Comparison of ENCODE assay signal across 36 cellular contexts in genomic region chr1:24055681-24056080, GRCh38. TPM values are rescaled to one million over a fixed set of nuclear protein-coding genes. Genes with fewer than 3 reads are reported as not detected.
"Had no signal": no experiment of that assay in that cellular context is flagged by ENCODE, and none has a peak within 500 bp of the region (broad histone marks: within the 10 kb centered on the region; RNA-seq: fewer than 3 reads in every experiment).

No MANE protein-coding gene starts in this region.

- DNase-seq: activated B cell treated with CpG ODN at 0.5 μM for 24 hours; activated CD4-positive, alpha-beta T cell treated with anti-CD3 and anti-CD28 coated beads for 48 hours; activated CD4-positive, alpha-beta T cell treated with anti-CD3 and anti-CD28 coated beads, Interleukin-2, amount 50 U/mL, for 1 hour; activated CD4-positive, alpha-beta T cell treated with anti-CD3 and anti-CD28 coated beads, Interleukin-2, amount 50 U/mL, for 48 hours; activated CD8-positive, alpha-beta memory T cell treated with anti-CD3 and anti-CD28 coated beads, Interleukin-2, amount 10 ng/mL, durations not matched to agents 7 days and 5 days; activated CD8-positive, alpha-beta memory T cell treated with anti-CD3 and anti-CD28 coated beads, Interleukin-2, amount 50 U/mL, for 4 hours; activated CD8-positive, alpha-beta T cell treated with anti-CD3 and anti-CD28 coated beads, Interleukin-2, amount 10 ng/mL, durations not matched to agents 7 days and 5 days; activated effector memory CD4-positive, alpha-beta T cell treated with anti-CD3 and anti-CD28 coated beads, Interleukin-2, amount 50 U/mL, for 16 hours; activated naive CD4-positive, alpha-beta T cell treated with anti-CD3 and anti-CD28 coated beads for 36 hours; activated naive CD8-positive, alpha-beta T cell treated with anti-CD3 and anti-CD28 coated beads for 36 hours; activated naive CD8-positive, alpha-beta T cell treated with anti-CD3 and anti-CD28 coated beads, Interleukin-2, amount 50 U/mL, for 24 hours; activated T-cell treated with anti-CD3 and anti-CD28 coated beads, Interleukin-2, amount 50 U/mL, for 1 hour; activated T-cell treated with anti-CD3 and anti-CD28 coated beads, Interleukin-2, amount 50 U/mL, for 48 hours; adrenal gland; amygdala; body of pancreas; effector memory CD4-positive, alpha-beta T cell; endodermal cell; foreskin fibroblast; SW 1271; T-helper 1 cell; T-helper 17 cell; T1000; WERI-Rb-1 had no signal

- ATAC-seq: activated CD8-positive, alpha-beta memory T cell treated with anti-CD3 and anti-CD28 coated beads, Interleukin-2, amount 10 ng/mL, durations not matched to agents 7 days and 5 days; activated CD8-positive, alpha-beta T cell treated with anti-CD3 and anti-CD28 coated beads, Interleukin-2, amount 10 ng/mL, durations not matched to agents 7 days and 5 days; activated naive CD8-positive, alpha-beta T cell treated with anti-CD3 and anti-CD28 coated beads, Interleukin-2, amount 50 U/mL, for 24 hours; body of pancreas; esophagus mucosa; T-helper 17 cell had no signal

- H3K9me3 ChIP-seq: adrenal gland, body of pancreas had no signal

- H3K9me3 Mint-ChIP-seq: activated B cell treated with CpG ODN at 0.5 μM for 24 hours; activated naive CD4-positive, alpha-beta T cell treated with anti-CD3 and anti-CD28 coated beads for 36 hours; activated naive CD4-positive, alpha-beta T cell treated with anti-CD3 and anti-CD28 coated beads, Interleukin-2, amount 50 U/mL, for 24 hours; activated naive CD8-positive, alpha-beta T cell treated with anti-CD3 and anti-CD28 coated beads for 36 hours; activated naive CD8-positive, alpha-beta T cell treated with anti-CD3 and anti-CD28 coated beads, Interleukin-2, amount 50 U/mL, for 24 hours; activated T-helper 1 cell treated with anti-CD3 and anti-CD28 coated beads, Interleukin-12 subunit alpha, Interleukin-12 subunit beta, Interleukin-2, Interleukin-4 antibody, amounts not matched to agents 30 ng/mL and 10 ng/mL and 1 ng/mL, durations not matched to agents 14 hours and 24 hours and 36 hours; activated T-helper 2 cell treated with anti-CD3 and anti-CD28 coated beads, Interferon-gamma antibody, Interleukin-2, Interleukin-4, amounts not matched to agents 10 μg/mL and 5 μg/mL and 100 μg/mL, durations not matched to agents 14 hours and 24 hours and 36 hours; central memory CD8-positive, alpha-beta T cell; dendritic cell treated with granulocyte-macrophage colony-stimulating factor and Interleukin-4, amounts not matched to agents 40 ng/mL and 50 ng/mL, for 4 days; endodermal cell; T-helper 2 cell treated with Interferon-gamma antibody and Interleukin-4, amounts not matched to agents 5 μg/mL and 100 μg/mL, for 36 hours had no signal

- H3K36me3 ChIP-seq: adrenal gland, cardiac muscle cell, WERI-Rb-1 had no signal

- FAIRE-seq: frontal cortex had no signal

- H3K27ac Mint-ChIP-seq: activated B cell treated with CpG ODN at 0.5 μM for 24 hours; activated CD8-positive, alpha-beta memory T cell treated with anti-CD3 and anti-CD28 coated beads, Interleukin-2, amount 10 ng/mL, durations not matched to agents 7 days and 5 days; activated CD8-positive, alpha-beta T cell treated with anti-CD3 and anti-CD28 coated beads, Interleukin-2, amount 10 ng/mL, durations not matched to agents 7 days and 5 days; activated naive CD4-positive, alpha-beta T cell treated with anti-CD3 and anti-CD28 coated beads for 36 hours; activated naive CD4-positive, alpha-beta T cell treated with anti-CD3 and anti-CD28 coated beads, Interleukin-2, amount 50 U/mL, for 24 hours; activated naive CD8-positive, alpha-beta T cell treated with anti-CD3 and anti-CD28 coated beads for 36 hours; activated naive CD8-positive, alpha-beta T cell treated with anti-CD3 and anti-CD28 coated beads, Interleukin-2, amount 50 U/mL, for 24 hours; activated T-helper 1 cell treated with anti-CD3 and anti-CD28 coated beads, Interleukin-12 subunit alpha, Interleukin-12 subunit beta, Interleukin-2, Interleukin-4 antibody, amounts not matched to agents 30 ng/mL and 10 ng/mL and 1 ng/mL, durations not matched to agents 14 hours and 24 hours and 36 hours; activated T-helper 2 cell treated with anti-CD3 and anti-CD28 coated beads, Interferon-gamma antibody, Interleukin-2, Interleukin-4, amounts not matched to agents 10 μg/mL and 5 μg/mL and 100 μg/mL, durations not matched to agents 14 hours and 24 hours and 36 hours; dendritic cell treated with granulocyte-macrophage colony-stimulating factor and Interleukin-4, amounts not matched to agents 40 ng/mL and 50 ng/mL, for 4 days; endodermal cell; T-helper 17 cell; T-helper 2 cell treated with Interferon-gamma antibody and Interleukin-4, amounts not matched to agents 5 μg/mL and 100 μg/mL, for 36 hours had no signal

- H3K36me3 Mint-ChIP-seq: activated CD8-positive, alpha-beta memory T cell treated with anti-CD3 and anti-CD28 coated beads, Interleukin-2, amount 10 ng/mL, durations not matched to agents 7 days and 5 days; activated naive CD4-positive, alpha-beta T cell treated with anti-CD3 and anti-CD28 coated beads, Interleukin-2, amount 50 U/mL, for 24 hours; activated naive CD8-positive, alpha-beta T cell treated with anti-CD3 and anti-CD28 coated beads for 36 hours had no signal

- H3K4me3 Mint-ChIP-seq: activated B cell treated with CpG ODN at 0.5 μM for 24 hours; activated CD8-positive, alpha-beta memory T cell treated with anti-CD3 and anti-CD28 coated beads, Interleukin-2, amount 10 ng/mL, durations not matched to agents 7 days and 5 days; activated CD8-positive, alpha-beta T cell treated with anti-CD3 and anti-CD28 coated beads, Interleukin-2, amount 10 ng/mL, durations not matched to agents 7 days and 5 days; activated naive CD4-positive, alpha-beta T cell treated with anti-CD3 and anti-CD28 coated beads for 36 hours; activated naive CD4-positive, alpha-beta T cell treated with anti-CD3 and anti-CD28 coated beads, Interleukin-2, amount 50 U/mL, for 24 hours; activated naive CD8-positive, alpha-beta T cell treated with anti-CD3 and anti-CD28 coated beads for 36 hours; activated naive CD8-positive, alpha-beta T cell treated with anti-CD3 and anti-CD28 coated beads, Interleukin-2, amount 50 U/mL, for 24 hours; activated T-helper 1 cell treated with anti-CD3 and anti-CD28 coated beads, Interleukin-12 subunit alpha, Interleukin-12 subunit beta, Interleukin-2, Interleukin-4 antibody, amounts not matched to agents 30 ng/mL and 10 ng/mL and 1 ng/mL, durations not matched to agents 14 hours and 24 hours and 36 hours; central memory CD8-positive, alpha-beta T cell; dendritic cell treated with granulocyte-macrophage colony-stimulating factor and Interleukin-4, amounts not matched to agents 40 ng/mL and 50 ng/mL, for 4 days; endodermal cell; T-helper 17 cell; T-helper 2 cell treated with Interferon-gamma antibody and Interleukin-4, amounts not matched to agents 5 μg/mL and 100 μg/mL, for 36 hours had no signal

- H3K4me3 ChIP-seq: adrenal gland, body of pancreas, cardiac muscle cell, coronary artery, dorsolateral prefrontal cortex had no signal

- H3K4me1 ChIP-seq: adrenal gland, body of pancreas had no signal

- H3K27ac ChIP-seq: adrenal gland, body of pancreas, cardiac muscle cell, coronary artery, dorsolateral prefrontal cortex, WERI-Rb-1 had no signal

- H3K4me1 Mint-ChIP-seq: activated B cell treated with CpG ODN at 0.5 μM for 24 hours; activated CD8-positive, alpha-beta memory T cell treated with anti-CD3 and anti-CD28 coated beads, Interleukin-2, amount 10 ng/mL, durations not matched to agents 7 days and 5 days; activated naive CD4-positive, alpha-beta T cell treated with anti-CD3 and anti-CD28 coated beads, Interleukin-2, amount 50 U/mL, for 24 hours; activated naive CD8-positive, alpha-beta T cell treated with anti-CD3 and anti-CD28 coated beads for 36 hours; activated naive CD8-positive, alpha-beta T cell treated with anti-CD3 and anti-CD28 coated beads, Interleukin-2, amount 50 U/mL, for 24 hours; central memory CD8-positive, alpha-beta T cell; endodermal cell; T-helper 17 cell had no signal

- H3K27me3 Mint-ChIP-seq: activated naive CD4-positive, alpha-beta T cell treated with anti-CD3 and anti-CD28 coated beads, Interleukin-2, amount 50 U/mL, for 24 hours; activated naive CD8-positive, alpha-beta T cell treated with anti-CD3 and anti-CD28 coated beads for 36 hours; activated naive CD8-positive, alpha-beta T cell treated with anti-CD3 and anti-CD28 coated beads, Interleukin-2, amount 50 U/mL, for 24 hours; dendritic cell treated with granulocyte-macrophage colony-stimulating factor and Interleukin-4, amounts not matched to agents 40 ng/mL and 50 ng/mL, for 4 days; T-helper 17 cell had no signal

- H3K27me3 ChIP-seq: adrenal gland, body of pancreas, cardiac muscle cell, dorsolateral prefrontal cortex had no signal

RNA-seq across cellular contexts. Expression of gene MYOM3, which starts 56.3 kb away (rescaled TPM):
- total RNA-seq: activated B cell treated with CpG ODN at 0.5 μM for 24 hours; activated CD8-positive, alpha-beta memory T cell treated with anti-CD3 and anti-CD28 coated beads for 36 hours; activated CD8-positive, alpha-beta memory T cell treated with anti-CD3 and anti-CD28 coated beads, Interleukin-2, amount 10 ng/mL, durations not matched to agents 7 days and 5 days; activated CD8-positive, alpha-beta T cell treated with anti-CD3 and anti-CD28 coated beads, Interleukin-2, amount 10 ng/mL, durations not matched to agents 7 days and 5 days; activated naive CD4-positive, alpha-beta T cell treated with anti-CD3 and anti-CD28 coated beads for 36 hours; activated naive CD8-positive, alpha-beta T cell treated with anti-CD3 and anti-CD28 coated beads for 36 hours; activated T-helper 1 cell treated with anti-CD3 and anti-CD28 coated beads, Interleukin-12 subunit alpha, Interleukin-12 subunit beta, Interleukin-2, Interleukin-4 antibody, amounts not matched to agents 30 ng/mL and 10 ng/mL and 1 ng/mL, durations not matched to agents 14 hours and 24 hours and 36 hours; activated T-helper 2 cell treated with anti-CD3 and anti-CD28 coated beads, Interferon-gamma antibody, Interleukin-2, Interleukin-4, amounts not matched to agents 10 μg/mL and 5 μg/mL and 100 μg/mL, durations not matched to agents 14 hours and 24 hours and 36 hours; frontal cortex; T-helper 17 cell had no signal
- polyA plus RNA-seq: cardiac muscle cell had no signal
